In the genomic region with DNA sequence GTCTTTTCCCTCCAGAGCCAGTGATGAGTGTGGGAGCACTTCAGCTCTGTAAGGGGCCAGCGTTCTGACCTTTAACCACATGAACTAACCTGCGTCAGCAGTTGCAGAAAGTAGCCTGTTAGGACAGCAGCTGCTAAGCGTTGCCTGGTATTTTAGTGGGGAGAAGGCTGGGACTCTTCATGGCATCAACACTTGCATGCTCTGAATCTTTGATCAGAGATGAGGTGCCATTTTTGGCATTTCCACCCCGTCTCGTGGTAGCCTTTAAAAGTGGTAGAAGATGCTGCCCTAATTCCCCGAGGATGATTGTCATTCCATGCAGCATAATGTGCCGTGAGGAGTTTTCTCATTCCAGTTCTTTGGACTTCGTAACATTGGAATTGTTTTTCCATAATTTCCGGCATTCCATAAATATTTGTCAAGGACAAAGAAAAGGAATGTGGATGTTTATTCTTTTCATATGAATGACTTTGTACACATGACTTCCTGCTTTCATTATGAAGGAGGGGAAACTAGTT, we compare ENCODE assay signal across 10 cellular contexts.
DNase-seq lines count a peak whose midpoint lies in the region; ATAC-seq and TF ChIP-seq lines count a peak whose summit lies in the region.
"Had no signal": no experiment of that assay in that cellular context is flagged by ENCODE, and none has a peak within 500 bp of the region (broad histone marks: within the 10 kb centered on the region; RNA-seq: fewer than 3 reads in every experiment).

No MANE protein-coding gene starts in this region.

- H3K9me3 ChIP-seq in mucosa of descending colon, result no peaks in the 10 kb centered on the region

- peak; percentile 72 for DNase-seq in AG08395 (ENCODE audit: low spot score)
- DNase-seq in LHCN-M2 (ENCODE audit: low read depth), result peak; percentile 97
- no peak for DNase-seq in dorsolateral prefrontal cortex
- DNase-seq in mucosa of descending colon, result no peak
- no peak for DNase-seq in activated effector memory CD4-positive, alpha-beta T cell treated with anti-CD3 and anti-CD28 coated beads, Interleukin-2, amount 50 U/mL, for 16 hours
- DNase-seq: activated CD4-positive, alpha-beta T cell treated with anti-CD3 and anti-CD28 coated beads, Interleukin-2, amount 50 U/mL, for 48 hours; NCI-H2081 had no signal

- TF ChIP-seq CTCF in dorsolateral prefrontal cortex (IDR thresholded peaks at IDR 0.05 in 54 of 56, conservative IDR thresholded peaks at IDR 0.05 in 2 of 56; ENCODE audit: low read depth in 1 of 56, partially characterized antibody in 56 of 56) (no peak), mucosa of descending colon (IDR thresholded peaks at IDR 0.05) (no peak)

- H3K36me3 ChIP-seq in mucosa of descending colon (ENCODE audit: low read depth), result peaks cover 4% of the 10 kb centered on the region

- peak overlapping the region in 53 of 59 donors; percentile 2 to 87 (median 62) for H3K27ac ChIP-seq in dorsolateral prefrontal cortex

- no peaks in the 10 kb centered on the region for H3K4me1 ChIP-seq in mucosa of descending colon (ENCODE audit: low read depth)

- H3K4me3 ChIP-seq in dorsolateral prefrontal cortex (peak overlapping the region in 1 of 59 donors; percentile 6), mucosa of descending colon (no peak overlapping the region)

- no peaks in the 10 kb centered on the region for H3K27me3 ChIP-seq in dorsolateral prefrontal cortex

- intact Hi-C loops in dorsolateral prefrontal cortex (cut with DNase I) (no loop called here), mucosa of descending colon (cut with DNase I, micrococcal nuclease) (no loop called here)

- ATAC-seq in mucosa of descending colon, result peak; percentile 29
- ATAC-seq in HG03432 (IDR thresholded peaks at IDR 0.05; ENCODE audit: unreplicated experiment), result no peak
- no peak for ATAC-seq in GM19035 (IDR thresholded peaks at IDR 0.05; ENCODE audit: unreplicated experiment)
- ATAC-seq in HG03469 (IDR thresholded peaks at IDR 0.05; ENCODE audit: unreplicated experiment), result no peak

Comparison
In these comparisons a context has a peak if more than half of its experiments do, and no peak if none do; other contexts are left out.
1. DNase-seq: peak in AG08395 (single experiment) and LHCN-M2 (single experiment); none in dorsolateral prefrontal cortex (0 of 10), mucosa of descending colon (0 of 3) and activated effector memory CD4-positive, alpha-beta T cell treated with anti-CD3 and anti-CD28 coated beads, Interleukin-2, amount 50 U/mL, for 16 hours (single experiment).